ENCODE assay signal across 17 cellular contexts in the genomic region with DNA sequence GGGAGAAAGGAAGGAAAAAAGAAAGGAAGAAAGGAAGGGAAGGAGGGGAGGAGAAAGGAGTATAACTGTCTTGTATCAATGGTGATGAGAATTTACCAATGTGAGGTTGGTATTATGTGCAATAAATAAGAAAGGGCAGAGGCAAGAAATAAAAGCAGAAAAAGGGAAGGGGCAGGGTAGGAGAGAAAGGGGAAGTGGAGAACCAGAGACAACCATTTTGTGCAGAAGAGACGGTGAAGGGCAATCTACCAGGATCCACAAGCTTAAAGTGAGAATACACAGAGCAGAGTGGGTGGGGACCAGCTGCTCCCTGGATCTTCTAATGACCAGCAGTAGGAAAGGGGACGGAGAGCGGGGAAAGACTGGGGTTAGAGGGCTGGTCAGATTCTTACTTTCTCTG.
"Had no signal": no experiment of that assay in that cellular context is flagged by ENCODE, and none has a peak within 500 bp of the region (broad histone marks: within the 10 kb centered on the region; RNA-seq: fewer than 3 reads in every experiment).

No MANE protein-coding gene starts in this region.

- H3K36me3 ChIP-seq: cardiac muscle cell had no signal

- ATAC-seq: left cardiac atrium, mucosa of descending colon had no signal

- H3K27ac ChIP-seq: cardiac muscle cell, epithelial cell of prostate, tibial artery, VCaP had no signal

- DNase-seq: activated CD4-positive, alpha-beta T cell treated with anti-CD3 and anti-CD28 coated beads, Interleukin-2, amount 50 U/mL, for 1 hour; activated CD4-positive, CD25-positive, alpha-beta regulatory T cell treated with anti-CD3 and anti-CD28 coated beads, Interleukin-2, amount 50 U/mL, for 72 hours; activated gamma-delta T cell treated with Interleukin-2 at 50 U/mL for 16 hours; endodermal cell; foreskin fibroblast; hippocampal formation; left cardiac atrium; mesenchymal stem cell; mucosa of descending colon; naive B cell; stimulated activated CD8-positive, alpha-beta memory T cell treated with anti-CD3 and anti-CD28 coated beads, Interleukin-4, amount 100 ng/mL, for 48 hours; stimulated activated naive CD4-positive, alpha-beta T cell; T-helper 9 cell; tibial artery had no signal

- H3K9me3 ChIP-seq: mucosa of descending colon had no signal

- H3K4me1 ChIP-seq: tibial artery had no signal

- H3K4me3 ChIP-seq: cardiac muscle cell, mucosa of descending colon, tibial artery had no signal
